9 cellular contexts compared by ENCODE assay signal in genomic region chr1:70745199-70745598, GRCh38.
DNase-seq lines count a peak whose midpoint lies in the region; ATAC-seq and TF ChIP-seq lines count a peak whose summit lies in the region.
"Had no signal": no experiment of that assay in that cellular context is flagged by ENCODE, and none has a peak within 500 bp of the region (broad histone marks: within the 10 kb centered on the region; RNA-seq: fewer than 3 reads in every experiment).

No MANE protein-coding gene starts in this region.

- WGBS in sigmoid colon, 2 donors, result 67 to 81% methylated on average over 4 of the region's 4 CpGs

- no peak overlapping the region for H3K4me3 Mint-ChIP-seq in Calu3 (ENCODE audit: low read depth, unreplicated experiment)

- no peak for TF ChIP-seq POLR2A in sigmoid colon (IDR thresholded peaks at IDR 0.05)

- no peaks in the 10 kb centered on the region for H3K27me3 Mint-ChIP-seq in Calu3 (ENCODE audit: unreplicated experiment)

- no peak for TF ChIP-seq EP300 in sigmoid colon (IDR thresholded peaks at IDR 0.05)

- H3K27me3 ChIP-seq in HAP-1 (ENCODE audit: low read depth), result no peaks in the 10 kb centered on the region
- no peaks in the 10 kb centered on the region for H3K27me3 ChIP-seq in RWPE2 (ENCODE audit: insufficient read depth, poor library complexity, severe bottlenecking)
- H3K27me3 ChIP-seq in sigmoid colon, result no peaks in the 10 kb centered on the region

- CTCF ChIA-PET in Calu3 (lab: Charles Lee), result interaction anchor here (0.8 kb wide), 1 partner anchor 128 kb away, joined by 3 read pairs; no protein-coding TSS in a partner anchor

- no peaks in the 10 kb centered on the region for H3K4me1 Mint-ChIP-seq in Calu3 (ENCODE audit: low read depth, unreplicated experiment)

- ATAC-seq in RWPE2 (ENCODE audit: low read depth), result no peak
- ATAC-seq in GM19035 (IDR thresholded peaks at IDR 0.05; ENCODE audit: unreplicated experiment), result no peak

- H3K4me1 ChIP-seq in HAP-1, result no peaks in the 10 kb centered on the region
- H3K4me1 ChIP-seq in RWPE2 (ENCODE audit: insufficient read depth, poor library complexity, severe bottlenecking), result no peaks in the 10 kb centered on the region
- H3K4me1 ChIP-seq in sigmoid colon, result no peaks in the 10 kb centered on the region

- DNase-seq in Calu3 (no peak), HAP-1 (ENCODE audit: low spot score in 2 of 2) (peak; percentile 18 to 26), RWPE2 (ENCODE audit: low spot score) (no peak), islet precursor cell (peak; percentile 56), NCI-H1436 treated with DMSO at 0.1 percent for 48 hours (lab: John Stamatoyannopoulos, UW) (no peak), sigmoid colon (no peak), NCI-H146 treated with DMSO at 0.1 percent for 48 hours (lab: John Stamatoyannopoulos, UW; ENCODE audit: unreplicated experiment) (no peak)
- DNase-seq: NCI-H526 treated with DMSO at 0.1 percent for 48 hours had no signal

- H3K27ac Mint-ChIP-seq in Calu3 (ENCODE audit: unreplicated experiment), result no peak overlapping the region

- H3K27ac ChIP-seq in RWPE2 (ENCODE audit: poor library complexity, severe bottlenecking) (no peak overlapping the region), sigmoid colon (no peak overlapping the region)

- no peaks in the 10 kb centered on the region for H3K36me3 Mint-ChIP-seq in Calu3 (ENCODE audit: insufficient read depth, unreplicated experiment)

- H3K36me3 ChIP-seq in HAP-1 (replicated peaks), result no peaks in the 10 kb centered on the region; the same call in 1 of the 2 replicates
- H3K36me3 ChIP-seq in RWPE2 (ENCODE audit: low read depth), result no peaks in the 10 kb centered on the region
- H3K36me3 ChIP-seq in sigmoid colon, result no peaks in the 10 kb centered on the region

- intact Hi-C loops in Calu3 (cut with micrococcal nuclease; ENCODE audit: unreplicated experiment) (loop anchor here (2.0 kb wide), 1 partner anchor 304 kb away; no protein-coding TSS in a partner anchor), sigmoid colon (cut with DNase I) (no loop called here)

- H3K9me3 Mint-ChIP-seq in Calu3 (ENCODE audit: low read depth, unreplicated experiment), result peaks cover 17% of the 10 kb centered on the region

- no TSS peak for BruUV-seq in Calu3 (replicated peaks; lab: Mats Ljungman, UMichigan)

- in situ Hi-C loops in HAP-1 (cut with MboI; ENCODE audit: low sequenced_read_pairs), result no loop called here

- H3K9me3 ChIP-seq in HAP-1, result peaks cover 8% of the 10 kb centered on the region
- H3K9me3 ChIP-seq in RWPE2 (ENCODE audit: severe bottlenecking), result no peaks in the 10 kb centered on the region
- H3K9me3 ChIP-seq in sigmoid colon, result peaks cover 0 to 7% (median 4%) of the 10 kb centered on the region in 4 donors

- TF ChIP-seq CTCF in Calu3 (IDR thresholded peaks at IDR 0.05; ENCODE audit: unreplicated experiment), result peak; percentile 48
- peak; percentile 28 for TF ChIP-seq CTCF in RWPE2 (IDR thresholded peaks at IDR 0.05; ENCODE audit: poor library complexity, severe bottlenecking)
- TF ChIP-seq CTCF in sigmoid colon (IDR thresholded peaks at IDR 0.05), result no peak

- H3K4me3 ChIP-seq in HAP-1 (no peak overlapping the region), RWPE2 (ENCODE audit: severe bottlenecking) (no peak overlapping the region), sigmoid colon (no peak overlapping the region)

Comparison
In these comparisons a context has a peak if more than half of its experiments do, and no peak if none do; other contexts are left out.
1. DNase-seq: peak in HAP-1 (2 of 2) and islet precursor cell (single experiment); none in Calu3 (single experiment), RWPE2 (single experiment), NCI-H1436 treated with DMSO at 0.1 percent for 48 hours (single experiment), sigmoid colon (single experiment) and NCI-H146 treated with DMSO at 0.1 percent for 48 hours (single experiment).
2. CTCF ChIP-seq: peak in Calu3 (single experiment) and RWPE2 (single experiment); none in sigmoid colon (0 of 4).